Comparison of ENCODE assay signal across 4 cellular contexts in the genomic region with DNA sequence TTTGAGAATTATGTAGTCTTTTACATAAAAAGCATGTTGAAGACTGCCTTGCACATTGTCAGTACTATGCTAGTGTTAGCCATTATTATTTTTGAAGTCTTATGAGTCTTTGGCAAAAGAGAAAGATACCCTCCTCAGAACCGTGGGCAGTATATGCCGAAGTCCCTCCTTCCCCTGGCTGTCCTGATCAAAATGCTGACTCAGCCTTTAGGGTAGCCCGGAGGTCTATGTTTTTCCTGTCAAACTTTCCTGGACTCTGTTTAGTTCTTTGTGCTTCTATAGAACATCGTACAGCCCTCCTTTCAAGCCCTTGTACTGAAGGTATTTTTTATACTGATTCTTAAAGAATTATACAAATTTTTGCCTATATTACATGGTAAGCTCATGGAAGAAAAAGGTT.
TF ChIP-seq lines count a peak whose summit lies in the region.

No MANE protein-coding gene starts in this region.

TF ChIP-seq in HepG2, 621 proteins besides CTCF, POLR2A, EP300 and RAD21:
- TF ChIP-seq GATAD2A (CRISPR knock-in tag; IDR thresholded peaks at IDR 0.05) (no peak), HOXA7 (CRISPR knock-in tag; IDR thresholded peaks at IDR 0.05) (no peak), MAFK (conservative IDR thresholded peaks at IDR 0.05 in 1 of 2, IDR thresholded peaks at IDR 0.05 in 1 of 2; ENCODE audit: low read length in 2 of 2) (peak; percentile 99 to 100), MAFF (IDR thresholded peaks at IDR 0.05; ENCODE audit: low read depth, low read length) (peak; percentile 100), HDAC6 (IDR thresholded peaks at IDR 0.05; ENCODE audit: low read depth, low read length) (no peak)
TF ChIP-seq in HepG2: peak in this region for 2.

TF ChIP-seq in IMR-90, 13 proteins besides CTCF, POLR2A, EP300 and RAD21:
- TF ChIP-seq MAFK (IDR thresholded peaks at IDR 0.05; ENCODE audit: low read depth, low read length): peak; percentile 98
- TF ChIP-seq USF2 (IDR thresholded peaks at IDR 0.05; ENCODE audit: low read depth, low read length): no peak
- TF ChIP-seq FOS (IDR thresholded peaks at IDR 0.05; ENCODE audit: low read depth, low read length): no peak
- no peak for TF ChIP-seq CEBPB (IDR thresholded peaks at IDR 0.05; ENCODE audit: low read depth, low read length)
- no peak for TF ChIP-seq MXI1 (IDR thresholded peaks at IDR 0.05; ENCODE audit: borderline replicate concordance, low read depth, low read length)
- no peak for TF ChIP-seq SMC3 (IDR thresholded peaks at IDR 0.05; ENCODE audit: low read depth, low read length)
- no peak for TF ChIP-seq NFE2L2 (IDR thresholded peaks at IDR 0.05; ENCODE audit: low read depth, low read length)
- TF ChIP-seq BHLHE40 (IDR thresholded peaks at IDR 0.05; ENCODE audit: low read depth, low read length): no peak
- no peak for TF ChIP-seq RFX5 (IDR thresholded peaks at IDR 0.05; ENCODE audit: low read depth, low read length)

TF ChIP-seq in H1, 55 proteins besides CTCF, POLR2A, EP300 and RAD21:
- TF ChIP-seq SP4 (IDR thresholded peaks at IDR 0.05; ENCODE audit: low read length) (no peak), MAFK (IDR thresholded peaks at IDR 0.05; ENCODE audit: low read depth, low read length) (peak; percentile 97), TAF7 (optimal IDR thresholded peaks at IDR 0.05; ENCODE audit: borderline replicate concordance, low read depth, low read length) (no peak), BACH1 (IDR thresholded peaks at IDR 0.05; ENCODE audit: low read length) (no peak), KDM5A (IDR thresholded peaks at IDR 0.05; ENCODE audit: low read length) (no peak), POU5F1 (IDR thresholded peaks at IDR 0.05; ENCODE audit: low read depth, low read length) (no peak)

TF ChIP-seq in HEK293T, 16 proteins besides CTCF, POLR2A, EP300 and RAD21:
- no peak for TF ChIP-seq FOXA1 (IDR thresholded peaks at IDR 0.05)
- no peak for TF ChIP-seq ELF4 (IDR thresholded peaks at IDR 0.05)
- TF ChIP-seq HDGF (IDR thresholded peaks at IDR 0.05; ENCODE audit: borderline replicate concordance): no peak
- no peak for TF ChIP-seq NFRKB (IDR thresholded peaks at IDR 0.05)
- no peak for TF ChIP-seq L3MBTL2 (conservative IDR thresholded peaks at IDR 0.05)
- no peak for TF ChIP-seq SUZ12 (IDR thresholded peaks at IDR 0.05)
- no peak for TF ChIP-seq BHLHE40 (IDR thresholded peaks at IDR 0.05; ENCODE audit: borderline replicate concordance)
- TF ChIP-seq FOXK2 (IDR thresholded peaks at IDR 0.05): no peak
- TF ChIP-seq TARDBP (IDR thresholded peaks at IDR 0.05): no peak
- TF ChIP-seq LEF1 (IDR thresholded peaks at IDR 0.05; ENCODE audit: borderline replicate concordance): no peak
- TF ChIP-seq ZNF384 (IDR thresholded peaks at IDR 0.05): no peak
- no peak for TF ChIP-seq ARNT (IDR thresholded peaks at IDR 0.05)
- TF ChIP-seq, protein P1, sequence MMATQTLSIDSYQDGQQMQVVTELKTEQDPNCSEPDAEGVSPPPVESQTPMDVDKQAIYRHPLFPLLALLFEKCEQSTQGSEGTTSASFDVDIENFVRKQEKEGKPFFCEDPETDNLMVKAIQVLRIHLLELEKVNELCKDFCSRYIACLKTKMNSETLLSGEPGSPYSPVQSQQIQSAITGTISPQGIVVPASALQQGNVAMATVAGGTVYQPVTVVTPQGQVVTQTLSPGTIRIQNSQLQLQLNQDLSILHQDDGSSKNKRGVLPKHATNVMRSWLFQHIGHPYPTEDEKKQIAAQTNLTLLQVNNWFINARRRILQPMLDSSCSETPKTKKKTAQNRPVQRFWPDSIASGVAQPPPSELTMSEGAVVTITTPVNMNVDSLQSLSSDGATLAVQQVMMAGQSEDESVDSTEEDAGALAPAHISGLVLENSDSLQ (IDR thresholded peaks at IDR 0.05): no peak
- no peak for TF ChIP-seq CTBP1 (IDR thresholded peaks at IDR 0.05; ENCODE audit: borderline replicate concordance)
- no peak for TF ChIP-seq FOXM1 (IDR thresholded peaks at IDR 0.05; ENCODE audit: borderline replicate concordance)
- no peak for TF ChIP-seq SP1 (IDR thresholded peaks at IDR 0.05)
